In the genomic region with DNA sequence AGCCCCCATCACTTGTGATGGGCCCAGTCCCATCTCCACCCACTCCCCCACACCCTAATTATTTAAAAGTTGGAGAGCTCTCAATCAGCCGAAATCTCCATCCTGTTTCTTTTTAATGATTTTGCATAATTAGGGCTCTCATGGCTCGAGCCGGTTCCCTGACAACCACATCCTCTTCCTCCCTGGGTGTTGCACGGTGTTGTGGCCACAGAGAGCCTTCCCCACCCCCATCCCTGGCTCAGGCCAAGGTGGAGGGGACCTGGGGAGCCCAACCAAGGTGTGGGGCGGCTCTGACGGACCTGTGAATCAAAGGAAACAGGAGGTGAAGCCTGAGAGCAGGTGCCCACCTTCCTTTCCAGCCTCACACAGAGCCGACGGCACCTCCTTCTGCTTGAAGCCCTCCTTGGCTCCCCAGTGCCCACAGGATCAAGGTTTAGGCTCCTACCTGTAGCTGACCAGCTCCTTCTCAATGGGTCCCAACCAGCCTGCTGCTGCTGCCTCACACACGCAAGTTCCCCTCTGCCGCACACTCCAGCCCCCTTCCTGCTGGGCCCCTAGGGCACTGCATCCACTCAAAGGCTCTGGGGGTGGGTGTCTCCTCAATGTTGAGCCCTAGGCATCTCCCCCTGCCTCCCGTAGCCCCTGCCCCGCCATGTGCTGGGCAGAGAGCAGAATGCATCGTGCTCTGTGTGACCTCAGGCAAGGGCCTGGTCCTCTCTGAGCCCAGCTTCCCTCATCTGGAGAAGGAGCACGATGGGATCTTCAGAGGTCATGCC, we compare ENCODE assay signal across 1 cellular context.
TF ChIP-seq lines count a peak whose summit lies in the region.

No MANE protein-coding gene starts in this region.

TF ChIP-seq in GM12878, 131 proteins besides CTCF, POLR2A, EP300 and RAD21 (continued from another document):
- TF ChIP-seq, protein P1, sequence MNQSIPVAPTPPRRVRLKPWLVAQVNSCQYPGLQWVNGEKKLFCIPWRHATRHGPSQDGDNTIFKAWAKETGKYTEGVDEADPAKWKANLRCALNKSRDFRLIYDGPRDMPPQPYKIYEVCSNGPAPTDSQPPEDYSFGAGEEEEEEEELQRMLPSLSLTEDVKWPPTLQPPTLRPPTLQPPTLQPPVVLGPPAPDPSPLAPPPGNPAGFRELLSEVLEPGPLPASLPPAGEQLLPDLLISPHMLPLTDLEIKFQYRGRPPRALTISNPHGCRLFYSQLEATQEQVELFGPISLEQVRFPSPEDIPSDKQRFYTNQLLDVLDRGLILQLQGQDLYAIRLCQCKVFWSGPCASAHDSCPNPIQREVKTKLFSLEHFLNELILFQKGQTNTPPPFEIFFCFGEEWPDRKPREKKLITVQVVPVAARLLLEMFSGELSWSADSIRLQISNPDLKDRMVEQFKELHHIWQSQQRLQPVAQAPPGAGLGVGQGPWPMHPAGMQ (IDR thresholded peaks at IDR 0.05; ENCODE audit: borderline replicate concordance), result no peak
- TF ChIP-seq MYB (IDR thresholded peaks at IDR 0.05; ENCODE audit: borderline replicate concordance, low read depth, low read length) (no peak), RUNX3 (IDR thresholded peaks at IDR 0.05; ENCODE audit: low read length) (no peak), BACH1 (IDR thresholded peaks at IDR 0.05; ENCODE audit: borderline replicate concordance) (no peak), FOS (IDR thresholded peaks at IDR 0.05; ENCODE audit: borderline replicate concordance, extremely low read depth, insufficient read length) (no peak), CHD4 (IDR thresholded peaks at IDR 0.05) (no peak), GATAD2B (conservative IDR thresholded peaks at IDR 0.05; ENCODE audit: low read depth) (no peak), BMI1 (IDR thresholded peaks at IDR 0.05; ENCODE audit: borderline replicate concordance) (no peak), POU2F2 (IDR thresholded peaks at IDR 0.05; ENCODE audit: borderline replicate concordance, low read depth, low read length) (no peak), KAT2A (conservative IDR thresholded peaks at IDR 0.05; ENCODE audit: control insufficient read depth, low read depth, low read length) (no peak)
